Comparison of ENCODE assay signal across 11 cellular contexts in the genomic region with DNA sequence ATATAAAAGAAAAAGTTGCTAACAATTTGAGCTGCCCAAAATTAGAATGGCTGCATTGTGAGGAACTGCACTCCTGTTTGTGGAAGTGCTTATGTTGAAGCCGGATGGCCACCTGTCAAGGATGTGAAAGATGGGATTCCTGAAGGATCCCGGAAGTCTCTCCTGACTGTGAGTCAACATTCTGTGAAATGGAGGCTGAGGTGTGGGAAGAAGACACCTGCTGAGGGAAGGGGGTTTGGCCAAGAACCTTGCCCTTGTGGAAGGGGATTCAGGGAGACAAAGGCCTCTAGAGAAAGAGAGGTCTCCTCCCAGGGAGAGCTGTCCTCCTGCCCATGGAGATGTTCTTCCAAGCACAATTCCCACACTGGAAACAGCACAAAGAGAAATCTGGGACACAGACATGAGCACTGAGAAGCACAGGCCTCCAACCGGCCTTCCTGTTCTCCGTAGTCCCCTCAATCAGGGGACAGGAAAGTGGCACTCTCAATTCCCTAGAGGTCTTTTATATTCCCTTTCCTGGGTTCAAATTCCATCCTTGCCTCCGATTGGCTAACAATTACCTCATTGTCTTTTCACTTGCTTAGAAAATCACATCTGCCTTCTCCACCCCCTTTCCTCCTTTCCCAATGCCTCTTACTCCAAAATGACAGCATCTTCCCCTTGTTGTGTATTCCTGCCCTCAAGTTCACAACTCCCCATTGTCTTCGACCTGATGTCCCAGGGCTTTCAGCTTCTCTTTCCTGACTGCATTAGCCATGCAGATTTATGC.
DNase-seq lines count a peak whose midpoint lies in the region; ATAC-seq and TF ChIP-seq lines count a peak whose summit lies in the region.
"Had no signal": no experiment of that assay in that cellular context is flagged by ENCODE, and none has a peak within 500 bp of the region (broad histone marks: within the 10 kb centered on the region; RNA-seq: fewer than 3 reads in every experiment).

No MANE protein-coding gene starts in this region.

- H4K20me1 ChIP-seq in smooth muscle cell (ENCODE audit: low read depth) (no peaks in the 10 kb centered on the region), osteoblast (ENCODE audit: insufficient read depth, low read length) (no peaks in the 10 kb centered on the region)

- H3K18ac ChIP-seq in mesenchymal stem cell (ENCODE audit: low read depth in 1 of 2, low read length in 2 of 2), result peak overlapping the region in 1 of 2 experiments; percentile 28

- H3K4me3 ChIP-seq in endodermal cell (ENCODE audit: low read length) (no peak overlapping the region), smooth muscle cell (no peak overlapping the region), osteoblast (ENCODE audit: insufficient read depth, low read length) (no peak overlapping the region), mesenchymal stem cell (ENCODE audit: insufficient read depth in 1 of 2, low read depth in 1 of 2, low read length in 2 of 2) (no peak overlapping the region)

- H3K9ac ChIP-seq in endodermal cell (ENCODE audit: extremely low read depth, low read length, poor library complexity, severe bottlenecking) (no peak overlapping the region), smooth muscle cell (ENCODE audit: low read depth) (peak overlapping the region; percentile 49), mesenchymal stem cell (ENCODE audit: low read length) (no peak overlapping the region)

- no peak overlapping the region for H3K4me3 Mint-ChIP-seq in activated naive CD4-positive, alpha-beta T cell treated with anti-CD3 and anti-CD28 coated beads, Interleukin-2, amount 50 U/mL, for 24 hours
- H3K4me3 Mint-ChIP-seq in endodermal cell, result no peak overlapping the region
- H3K4me3 Mint-ChIP-seq: B cell had no signal

- H2AK5ac ChIP-seq in mesenchymal stem cell (ENCODE audit: low read length, severe bottlenecking), result no peak overlapping the region

- peaks cover 1% of the 10 kb centered on the region for H3K36me3 Mint-ChIP-seq in activated naive CD4-positive, alpha-beta T cell treated with anti-CD3 and anti-CD28 coated beads, Interleukin-2, amount 50 U/mL, for 24 hours
- H3K36me3 Mint-ChIP-seq in endodermal cell (ENCODE audit: low read depth), result no peaks in the 10 kb centered on the region

- H2BK120ac ChIP-seq in mesenchymal stem cell (ENCODE audit: low read depth, low read length), result no peak overlapping the region

- H3K27me3 Mint-ChIP-seq in activated naive CD4-positive, alpha-beta T cell treated with anti-CD3 and anti-CD28 coated beads, Interleukin-2, amount 50 U/mL, for 24 hours, result no peaks in the 10 kb centered on the region
- no peaks in the 10 kb centered on the region for H3K27me3 Mint-ChIP-seq in endodermal cell (ENCODE audit: insufficient read depth)

- no peak for DNase-seq in activated naive CD4-positive, alpha-beta T cell (lab: John Stamatoyannopoulos, UW)
- DNase-seq in NCI-H524 (lab: John Stamatoyannopoulos, UW), result peak; percentile 77 to 79
- peak; percentile 75 for DNase-seq in endodermal cell
- no peak for DNase-seq in smooth muscle cell (lab: John Stamatoyannopoulos, UW; ENCODE audit: unreplicated experiment)
- no peak for DNase-seq in osteoblast (ENCODE audit: insufficient read length, low spot score, missing footprints)
- DNase-seq in mesenchymal stem cell, result no peak
- DNase-seq: head of caudate nucleus had no signal

- no peak overlapping the region for H4K91ac ChIP-seq in mesenchymal stem cell (ENCODE audit: low read length)

- WGBS in endodermal cell (ENCODE audit: insufficient coverage in 1 of 2, insufficient read length in 1 of 2), 2 experiments, result 73 to 82% methylated on average over 6 of the region's 6 CpGs
- 80% methylated on average over 6 of the region's 6 CpGs for WGBS in smooth muscle cell (ENCODE audit: low lambda C conversion rate)
- WGBS in mesenchymal stem cell, result 48% methylated on average over 6 of the region's 6 CpGs

- peaks cover 6% of the 10 kb centered on the region for H3K4me1 ChIP-seq in endodermal cell (ENCODE audit: control insufficient read depth, insufficient read depth, low read length)
- H3K4me1 ChIP-seq in smooth muscle cell (ENCODE audit: low read depth), result peaks cover 7% of the 10 kb centered on the region
- peaks cover 3% of the 10 kb centered on the region for H3K4me1 ChIP-seq in osteoblast (ENCODE audit: insufficient read depth, low read length)
- H3K4me1 ChIP-seq in mesenchymal stem cell (ENCODE audit: control insufficient read depth, insufficient read depth, low read depth, low read length), result peaks cover 21% of the 10 kb centered on the region

- H3K27ac ChIP-seq in endodermal cell (ENCODE audit: low read depth, low read length), result peak overlapping the region; percentile 88
- H3K27ac ChIP-seq in smooth muscle cell (ENCODE audit: low read depth), result peak overlapping the region; percentile 65
- H3K27ac ChIP-seq in osteoblast (ENCODE audit: low read depth, low read length), result no peak overlapping the region
- no peak overlapping the region for H3K27ac ChIP-seq in mesenchymal stem cell (ENCODE audit: low read length, poor library complexity, severe bottlenecking)
- H3K27ac ChIP-seq: neutrophil had no signal

- peak overlapping the region; percentile 75 for H3K4me2 ChIP-seq in smooth muscle cell
- H3K4me2 ChIP-seq in osteoblast (ENCODE audit: insufficient read depth, low read length), result no peak overlapping the region
- H3K4me2 ChIP-seq in mesenchymal stem cell (ENCODE audit: low read length, poor library complexity, severe bottlenecking), result no peak overlapping the region

- H2AFZ ChIP-seq in smooth muscle cell (ENCODE audit: low read depth) (peak overlapping the region; percentile 76), osteoblast (ENCODE audit: low read length) (no peak overlapping the region), mesenchymal stem cell (ENCODE audit: low read depth, low read length) (no peak overlapping the region)

- no peak overlapping the region for H3K14ac ChIP-seq in mesenchymal stem cell (ENCODE audit: low read length in 2 of 2)

- H3K79me2 ChIP-seq in smooth muscle cell (ENCODE audit: low read depth), result no peaks in the 10 kb centered on the region
- no peaks in the 10 kb centered on the region for H3K79me2 ChIP-seq in osteoblast (ENCODE audit: insufficient read depth, low read length)

- H3K23ac ChIP-seq in mesenchymal stem cell (ENCODE audit: low read length in 2 of 2), result no peak overlapping the region

- TF ChIP-seq CTCF in endodermal cell (conservative IDR thresholded peaks at IDR 0.05) (no peak), smooth muscle cell (IDR thresholded peaks at IDR 0.05; ENCODE audit: borderline replicate concordance, insufficient read depth, poor library complexity, severe bottlenecking) (no peak), osteoblast (IDR thresholded peaks at IDR 0.05; ENCODE audit: extremely low read depth, low read depth, low read length) (no peak)

- H4K8ac ChIP-seq in mesenchymal stem cell (ENCODE audit: low read length), result no peak overlapping the region

- no peak overlapping the region for H2BK15ac ChIP-seq in mesenchymal stem cell (ENCODE audit: low read depth, poor library complexity, severe bottlenecking)

- H3K9me3 ChIP-seq in endodermal cell (ENCODE audit: control insufficient read depth, low read length) (no peaks in the 10 kb centered on the region), smooth muscle cell (replicated peaks; ENCODE audit: low read depth) (no peaks in the 10 kb centered on the region), osteoblast (ENCODE audit: low read depth, low read length) (no peaks in the 10 kb centered on the region), mesenchymal stem cell (ENCODE audit: control insufficient read depth, low read length) (no peaks in the 10 kb centered on the region)
- H3K9me3 ChIP-seq: neutrophil had no signal

- ATAC-seq in HG03095 (IDR thresholded peaks at IDR 0.05; ENCODE audit: unreplicated experiment), result no peak

- H3K27me3 ChIP-seq in endodermal cell (ENCODE audit: control insufficient read depth, insufficient read depth, low read length, poor library complexity, severe bottlenecking), result no peaks in the 10 kb centered on the region
- H3K27me3 ChIP-seq in smooth muscle cell (ENCODE audit: low read depth), result no peaks in the 10 kb centered on the region
- H3K27me3 ChIP-seq in osteoblast (ENCODE audit: insufficient read depth, low read length), result no peaks in the 10 kb centered on the region
- peaks cover 0 to 10% of the 10 kb centered on the region in 2 experiments for H3K27me3 ChIP-seq in mesenchymal stem cell (ENCODE audit: control insufficient read depth in 1 of 2, insufficient read depth in 1 of 2, low read length in 2 of 2)
- H3K27me3 ChIP-seq: neutrophil had no signal

- H2BK5ac ChIP-seq in mesenchymal stem cell (ENCODE audit: low read depth, low read length, poor library complexity, severe bottlenecking), result no peak overlapping the region

- peak overlapping the region; percentile 56 for H3K27ac Mint-ChIP-seq in activated naive CD4-positive, alpha-beta T cell treated with anti-CD3 and anti-CD28 coated beads, Interleukin-2, amount 50 U/mL, for 24 hours
- peak overlapping the region; percentile 67 for H3K27ac Mint-ChIP-seq in endodermal cell
- H3K27ac Mint-ChIP-seq: B cell had no signal

- peaks cover 2% of the 10 kb centered on the region for H3F3A ChIP-seq in smooth muscle cell (ENCODE audit: low read depth)

- H3K4me1 Mint-ChIP-seq in activated naive CD4-positive, alpha-beta T cell treated with anti-CD3 and anti-CD28 coated beads, Interleukin-2, amount 50 U/mL, for 24 hours, result peaks cover 44% of the 10 kb centered on the region
- H3K4me1 Mint-ChIP-seq in endodermal cell, result peaks cover 36% of the 10 kb centered on the region
- H3K4me1 Mint-ChIP-seq: B cell had no signal

- H3K36me3 ChIP-seq in endodermal cell (ENCODE audit: control insufficient read depth, insufficient read depth, low read length), result no peaks in the 10 kb centered on the region
- H3K36me3 ChIP-seq in smooth muscle cell (ENCODE audit: low read depth), result no peaks in the 10 kb centered on the region
- no peaks in the 10 kb centered on the region for H3K36me3 ChIP-seq in osteoblast (ENCODE audit: insufficient read depth, low read length)
- no peaks in the 10 kb centered on the region for H3K36me3 ChIP-seq in mesenchymal stem cell (ENCODE audit: control insufficient read depth in 1 of 2, insufficient read depth in 2 of 2, low read depth in 1 of 2, low read length in 2 of 2)
- H3K36me3 ChIP-seq: neutrophil had no signal

- H3K79me1 ChIP-seq in mesenchymal stem cell (replicated peaks; ENCODE audit: low read length, poor library complexity, severe bottlenecking), result no peaks in the 10 kb centered on the region

- peak overlapping the region in 1 of 2 experiments; percentile 15 for H2BK12ac ChIP-seq in mesenchymal stem cell (ENCODE audit: low read length in 2 of 2)

- no peak overlapping the region for H3K4ac ChIP-seq in mesenchymal stem cell (ENCODE audit: low read depth in 1 of 2, low read length in 2 of 2)

- peaks cover 5% of the 10 kb centered on the region for H3K9me3 Mint-ChIP-seq in activated naive CD4-positive, alpha-beta T cell treated with anti-CD3 and anti-CD28 coated beads, Interleukin-2, amount 50 U/mL, for 24 hours
- H3K9me3 Mint-ChIP-seq in endodermal cell, result no peaks in the 10 kb centered on the region

Comparison
In these comparisons a context has a peak if more than half of its experiments do, and no peak if none do; other contexts are left out.
1. DNase-seq: peak in NCI-H524 (2 of 2) and endodermal cell (single experiment); none in activated naive CD4-positive, alpha-beta T cell (0 of 4), smooth muscle cell (single experiment), osteoblast (single experiment) and mesenchymal stem cell (single experiment).
2. H3K27ac ChIP-seq: peak in endodermal cell (single experiment) and smooth muscle cell (single experiment); none in osteoblast (single experiment) and mesenchymal stem cell (single experiment).